ENCODE assay signal across 1 cellular context in genomic region chr2:231926180-231926741, GRCh38.
TF ChIP-seq lines count a peak whose summit lies in the region.

NPPC (minus strand) TSS chr2:231926396; CDS start chr2:231926249, 147 bp downstream.

TF ChIP-seq in HepG2, 621 proteins besides CTCF, POLR2A, EP300 and RAD21 (continued from another document and continues in another):
- TF ChIP-seq ZBTB39 (CRISPR knock-in tag; IDR thresholded peaks at IDR 0.05): 0 out of 2 replicates have a peak, but pooled peaks have one; percentile 71
- peak; percentile 57; the same call in 1 of the 2 replicates for TF ChIP-seq EEA1 (CRISPR knock-in tag; IDR thresholded peaks at IDR 0.05; ENCODE audit: borderline replicate concordance)
- TF ChIP-seq MAX (IDR thresholded peaks at IDR 0.05): peak; percentile 51; the same call in 1 of the 2 replicates
- TF ChIP-seq ADNP (CRISPR knock-in tag; IDR thresholded peaks at IDR 0.05): no peak
- no peak for TF ChIP-seq HMG20B (CRISPR knock-in tag; conservative IDR thresholded peaks at IDR 0.05)
- 0 out of 2 replicates have a peak, but pooled peaks have one; percentile 66 for TF ChIP-seq ZSCAN21 (CRISPR knock-in tag; IDR thresholded peaks at IDR 0.05; ENCODE audit: borderline replicate concordance)
- no peak for TF ChIP-seq CREB1 (IDR thresholded peaks at IDR 0.05)
- TF ChIP-seq CREB1 (CRISPR knock-in tag; IDR thresholded peaks at IDR 0.05): no peak
- TF ChIP-seq ARID5B (CRISPR knock-in tag; IDR thresholded peaks at IDR 0.05): no peak
- peak; percentile 20; the same call in 1 of the 2 replicates for TF ChIP-seq CENPT (CRISPR knock-in tag; IDR thresholded peaks at IDR 0.05; ENCODE audit: low read depth)
- TF ChIP-seq REPIN1 (CRISPR knock-in tag; IDR thresholded peaks at IDR 0.05; ENCODE audit: borderline replicate concordance, low read depth): no peak
- no peak for TF ChIP-seq ARID2 (CRISPR knock-in tag; IDR thresholded peaks at IDR 0.05; ENCODE audit: borderline replicate concordance)
- TF ChIP-seq MEIS1 (CRISPR knock-in tag; IDR thresholded peaks at IDR 0.05; ENCODE audit: borderline replicate concordance): no peak
- TF ChIP-seq ZNF530 (CRISPR knock-in tag; IDR thresholded peaks at IDR 0.05; ENCODE audit: low read depth): no peak
- no peak for TF ChIP-seq ZBTB49 (CRISPR knock-in tag; IDR thresholded peaks at IDR 0.05; ENCODE audit: borderline replicate concordance)
- no peak for TF ChIP-seq ISL2 (CRISPR knock-in tag; IDR thresholded peaks at IDR 0.05)
- peak; percentile 79 for TF ChIP-seq ZBTB7A (CRISPR knock-in tag; IDR thresholded peaks at IDR 0.05)
- peak; percentile 78 for TF ChIP-seq PATZ1 (CRISPR knock-in tag; IDR thresholded peaks at IDR 0.05)
- TF ChIP-seq ETS1 (CRISPR knock-in tag; IDR thresholded peaks at IDR 0.05): no peak
- TF ChIP-seq GMEB1 (CRISPR knock-in tag; IDR thresholded peaks at IDR 0.05; ENCODE audit: borderline replicate concordance): no peak
- no peak for TF ChIP-seq CERS6 (CRISPR knock-in tag; IDR thresholded peaks at IDR 0.05)
- no peak for TF ChIP-seq ZNF570 (CRISPR knock-in tag; IDR thresholded peaks at IDR 0.05; ENCODE audit: borderline replicate concordance)
- TF ChIP-seq ZNF564 (CRISPR knock-in tag; IDR thresholded peaks at IDR 0.05): no peak
- no peak for TF ChIP-seq NFAT5 (CRISPR knock-in tag; IDR thresholded peaks at IDR 0.05)
- no peak for TF ChIP-seq SMC3 (IDR thresholded peaks at IDR 0.05; ENCODE audit: low read length)
- no peak for TF ChIP-seq NCOA5 (CRISPR knock-in tag; IDR thresholded peaks at IDR 0.05)
- TF ChIP-seq TSC22D2 (CRISPR knock-in tag; IDR thresholded peaks at IDR 0.05; ENCODE audit: borderline replicate concordance): no peak
- TF ChIP-seq KLF15 (CRISPR knock-in tag; IDR thresholded peaks at IDR 0.05; ENCODE audit: borderline replicate concordance): no peak
- no peak for TF ChIP-seq MYNN (CRISPR knock-in tag; IDR thresholded peaks at IDR 0.05; ENCODE audit: low read depth)
- TF ChIP-seq ATF3 (CRISPR knock-in tag; IDR thresholded peaks at IDR 0.05): peak; percentile 72; the same call in 1 of the 2 replicates
- no peak for TF ChIP-seq SPEN (CRISPR knock-in tag; IDR thresholded peaks at IDR 0.05; ENCODE audit: low read depth)
- TF ChIP-seq ZNF343 (CRISPR knock-in tag; IDR thresholded peaks at IDR 0.05): 0 out of 2 replicates have a peak, but pooled peaks have one; percentile 14
- no peak for TF ChIP-seq ZNF136 (CRISPR knock-in tag; IDR thresholded peaks at IDR 0.05; ENCODE audit: low read depth)
- no peak for TF ChIP-seq PREB (CRISPR knock-in tag; IDR thresholded peaks at IDR 0.05)
- no peak; the same call in 1 of the 2 replicates for TF ChIP-seq NFKB2 (CRISPR knock-in tag; IDR thresholded peaks at IDR 0.05; ENCODE audit: borderline replicate concordance)
- no peak for TF ChIP-seq ZNF781 (CRISPR knock-in tag; IDR thresholded peaks at IDR 0.05; ENCODE audit: borderline replicate concordance, not compliant biosample characterization)
- no peak for TF ChIP-seq ZNF3 (CRISPR knock-in tag; IDR thresholded peaks at IDR 0.05)
